In the genomic region with DNA sequence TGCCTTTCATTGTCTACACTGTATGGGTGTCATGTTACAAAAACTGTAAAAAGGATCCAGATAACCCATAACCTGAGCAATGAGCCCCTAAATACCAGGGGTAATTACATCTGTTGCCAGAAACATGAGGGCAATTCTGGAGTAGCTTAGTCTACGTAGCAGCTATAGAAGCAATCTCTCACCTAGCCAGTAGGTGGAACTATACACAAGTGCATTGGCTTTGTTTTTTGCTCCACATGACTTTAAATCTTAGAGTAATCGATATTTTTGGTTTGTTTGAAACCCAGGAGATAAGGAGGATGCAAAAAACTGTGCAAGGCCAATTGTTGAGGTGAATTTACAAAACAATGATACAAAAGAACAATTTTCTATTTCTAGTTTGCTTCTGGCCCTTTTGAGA, we compare ENCODE assay signal across 8 cellular contexts. TPM values are rescaled to one million over a fixed set of nuclear protein-coding genes. Genes with fewer than 3 reads are reported as not detected.
DNase-seq lines count a peak whose midpoint lies in the region; ATAC-seq and TF ChIP-seq lines count a peak whose summit lies in the region.

No MANE protein-coding gene starts in this region.

- intact Hi-C loops in gastrocnemius medialis (cut with DNase I; ENCODE audit: low total_unique reads), result no loop called here

- no peak overlapping the region for H3K27ac ChIP-seq in gastrocnemius medialis

- TF ChIP-seq POLR2A in gastrocnemius medialis (IDR thresholded peaks at IDR 0.05), result no peak

- no peak for DNase-seq in stimulated activated naive CD8-positive, alpha-beta T cell treated with anti-CD3 and anti-CD28 coated beads, Interleukin-15, Interleukin-2, amounts not matched to agents 100 U/mL and 50 U/mL, for 24 hours
- DNase-seq in stimulated activated naive CD8-positive, alpha-beta T cell treated with anti-CD3 and anti-CD28 coated beads, Interleukin-15, amount 100 ng/mL, for 72 hours, result no peak
- DNase-seq in HS-27A (ENCODE audit: low read depth) (peak; percentile 11), SK-MEL-5 (ENCODE audit: low read depth, low spot score) (peak; percentile 48), fibroblast of pulmonary artery (ENCODE audit: low read depth) (peak; percentile 60), gastrocnemius medialis (no peak), NK-92 (lab: John Stamatoyannopoulos, UW; ENCODE audit: unreplicated experiment) (no peak), T-helper 9 cell (no peak)

- peak; percentile 46 for ATAC-seq in stimulated activated naive CD8-positive, alpha-beta T cell treated with anti-CD3 and anti-CD28 coated beads, Interleukin-15, Interleukin-2, amounts not matched to agents 100 U/mL and 50 U/mL, for 24 hours
- no peak for ATAC-seq in stimulated activated naive CD8-positive, alpha-beta T cell treated with anti-CD3 and anti-CD28 coated beads, Interleukin-15, amount 100 ng/mL, for 72 hours
- ATAC-seq in gastrocnemius medialis, result no peak

- H3K9me3 ChIP-seq in gastrocnemius medialis, result no peaks in the 10 kb centered on the region

- no peaks in the 10 kb centered on the region for H3K27me3 ChIP-seq in gastrocnemius medialis

- no peaks in the 10 kb centered on the region for H3K4me1 ChIP-seq in gastrocnemius medialis

- H3K27me3 Mint-ChIP-seq in stimulated activated naive CD8-positive, alpha-beta T cell treated with anti-CD3 and anti-CD28 coated beads, Interleukin-15, amount 100 ng/mL, for 72 hours, result no peaks in the 10 kb centered on the region

- H3K4me1 Mint-ChIP-seq in stimulated activated naive CD8-positive, alpha-beta T cell treated with anti-CD3 and anti-CD28 coated beads, Interleukin-15, amount 100 ng/mL, for 72 hours, result peaks cover 6% of the 10 kb centered on the region

- TF ChIP-seq CTCF in fibroblast of pulmonary artery (IDR thresholded peaks at IDR 0.05; ENCODE audit: low read length, missing control alignments), result peak; percentile 70
- TF ChIP-seq CTCF in gastrocnemius medialis (IDR thresholded peaks at IDR 0.05 in 4 of 5, conservative IDR thresholded peaks at IDR 0.05 in 1 of 5), result peak in 4 of 5 experiments; percentile 17 to 64 (median 50)

- no peak overlapping the region for H3K27ac Mint-ChIP-seq in stimulated activated naive CD8-positive, alpha-beta T cell treated with anti-CD3 and anti-CD28 coated beads, Interleukin-15, amount 100 ng/mL, for 72 hours

- H3K4me3 ChIP-seq in fibroblast of pulmonary artery (replicated peaks; ENCODE audit: low read depth, low read length), result no peak overlapping the region
- H3K4me3 ChIP-seq in gastrocnemius medialis, result no peak overlapping the region

- in situ Hi-C loops in SK-MEL-5 (cut with HindIII; ENCODE audit: low pct_unique_long_range_greater_than_20kb, low sequenced_read_pairs), result no loop called here
- in situ Hi-C loops in gastrocnemius medialis (cut with MboI; ENCODE audit: low sequenced_read_pairs in 4 of 4), result loop anchor here in 3 of 4 donors (25.0 kb wide), 4 partner anchors 456 to 1981 kb away; no protein-coding TSS in a partner anchor

- H3K9me3 Mint-ChIP-seq in stimulated activated naive CD8-positive, alpha-beta T cell treated with anti-CD3 and anti-CD28 coated beads, Interleukin-15, amount 100 ng/mL, for 72 hours, result no peaks in the 10 kb centered on the region

- H3K4me3 Mint-ChIP-seq in stimulated activated naive CD8-positive, alpha-beta T cell treated with anti-CD3 and anti-CD28 coated beads, Interleukin-15, amount 100 ng/mL, for 72 hours, result no peak overlapping the region

- no peaks in the 10 kb centered on the region for H3K36me3 ChIP-seq in gastrocnemius medialis

RNA-seq across cellular contexts. Expression of gene GPR82, which starts 57.5 kb away (rescaled TPM):
- total RNA-seq in SK-MEL-5 (2014; rRNA removed; shearing (Covaris generic)), result not detected in 2 replicates
- not detected in 2 replicates for polyA plus RNA-seq in SK-MEL-5 (2015; cell fraction: cytosol; rRNA removed)
- not detected in 2 replicates for polyA plus RNA-seq in SK-MEL-5 (2015; cell fraction: nucleus; rRNA removed)
- total RNA-seq in gastrocnemius medialis, result not detected

Comparison
In these comparisons a context has a peak if more than half of its experiments do, and no peak if none do; other contexts are left out.
1. DNase-seq: peak in HS-27A (single experiment), SK-MEL-5 (single experiment) and fibroblast of pulmonary artery (single experiment); none in stimulated activated naive CD8-positive, alpha-beta T cell treated with anti-CD3 and anti-CD28 coated beads, Interleukin-15, Interleukin-2, amounts not matched to agents 100 U/mL and 50 U/mL, for 24 hours (single experiment), stimulated activated naive CD8-positive, alpha-beta T cell treated with anti-CD3 and anti-CD28 coated beads, Interleukin-15, amount 100 ng/mL, for 72 hours (0 of 2), gastrocnemius medialis (0 of 2), NK-92 (single experiment) and T-helper 9 cell (single experiment).